ENCODE assay signal across 22 cellular contexts in genomic region chr6:143515766-143516355, GRCh38. TPM values are rescaled to one million over a fixed set of nuclear protein-coding genes. Genes with fewer than 3 reads are reported as not detected.
DNase-seq lines count a peak whose midpoint lies in the region; ATAC-seq, FAIRE-seq and TF ChIP-seq lines count a peak whose summit lies in the region.
"Had no signal": no experiment of that assay in that cellular context is flagged by ENCODE, and none has a peak within 500 bp of the region (broad histone marks: within the 10 kb centered on the region; RNA-seq: fewer than 3 reads in every experiment).

No MANE protein-coding gene starts in this region.

- H3K27me3 ChIP-seq in heart left ventricle (no peaks in the 10 kb centered on the region), parathyroid adenoma (ENCODE audit: control insufficient read depth, insufficient read depth, low read length) (no peaks in the 10 kb centered on the region), PC-9 (ENCODE audit: insufficient read depth, low read depth) (no peaks in the 10 kb centered on the region)

- no peaks in the 10 kb centered on the region for H4K20me1 ChIP-seq in PC-9 (ENCODE audit: insufficient read depth)

- H2AFZ ChIP-seq in parathyroid adenoma (peak overlapping the region; percentile 63), PC-9 (no peak overlapping the region)

- TF ChIP-seq CTCF in heart left ventricle (IDR thresholded peaks at IDR 0.05) (no peak), parathyroid adenoma (IDR thresholded peaks at IDR 0.05) (no peak), PC-9 (conservative IDR thresholded peaks at IDR 0.05) (no peak)

- CTCF ChIA-PET in PC-9 (lab: Charles Lee), result no interaction called here

- H3K9me2 ChIP-seq in PC-9 (ENCODE audit: insufficient read depth), result no peaks in the 10 kb centered on the region

- ATAC-seq in Right ventricle myocardium superior (ENCODE audit: poor library complexity) (peak; percentile 12), left cardiac atrium (no peak), heart left ventricle (peak in 3 of 4 donors; percentile 9 to 31 (median 28)), GM21717 (IDR thresholded peaks at IDR 0.05; ENCODE audit: unreplicated experiment) (no peak)
- ATAC-seq: PC-3 had no signal

- H3K4me2 ChIP-seq in parathyroid adenoma (ENCODE audit: low read length), result no peak overlapping the region
- H3K4me2 ChIP-seq in PC-9, result no peak overlapping the region

- intact Hi-C loops in Right ventricle myocardium superior (cut with DNase I) (no loop called here), left cardiac atrium (cut with DNase I) (no loop called here), heart left ventricle (cut with DNase I) (loop anchor here in 3 of 10 donors (2.0 to 5.0 kb wide), 3 partner anchors 21 to 49 kb away; no protein-coding TSS in a partner anchor), PC-9 (cut with micrococcal nuclease; ENCODE audit: unreplicated experiment) (no loop called here)

- no peak for FAIRE-seq in H54 (lab: Jason Lieb, UNC)
- FAIRE-seq: GM19239 had no signal

- H3K79me2 ChIP-seq in parathyroid adenoma, result peaks cover 9% of the 10 kb centered on the region
- H3K79me2 ChIP-seq in PC-9 (ENCODE audit: low read depth), result peaks cover 8% of the 10 kb centered on the region

- H3K36me3 ChIP-seq in heart left ventricle (no peaks in the 10 kb centered on the region), parathyroid adenoma (ENCODE audit: control insufficient read depth, insufficient read depth, low read length) (no peaks in the 10 kb centered on the region), PC-9 (ENCODE audit: low read depth) (no peaks in the 10 kb centered on the region)

- WGBS in heart left ventricle, 4 donors, result 66 to 71% (median 68%) methylated on average over 7 of the region's 7 CpGs

- no peaks in the 10 kb centered on the region for H3F3A ChIP-seq in PC-9 (ENCODE audit: insufficient read depth, low read depth)

- H3K9me3 ChIP-seq in heart left ventricle (no peaks in the 10 kb centered on the region), parathyroid adenoma (ENCODE audit: control insufficient read depth, low read length) (no peaks in the 10 kb centered on the region), PC-9 (ENCODE audit: insufficient read depth, low read depth) (no peaks in the 10 kb centered on the region)

- peak overlapping the region; percentile 61 to 92 (median 80) for H3K27ac ChIP-seq in heart left ventricle
- peak overlapping the region; percentile 77 for H3K27ac ChIP-seq in parathyroid adenoma
- no peak overlapping the region for H3K27ac ChIP-seq in PC-9

- no peak overlapping the region for H3K9ac ChIP-seq in parathyroid adenoma

- POLR2A ChIA-PET in PC-9 (lab: Charles Lee; ENCODE audit: unreplicated experiment), result interaction anchor here (0.6 kb wide), 1 partner anchor 315 kb away, joined by 4 read pairs; no protein-coding TSS in a partner anchor

- BruUV-seq in PC-9 (replicated peaks; lab: Mats Ljungman, UMichigan), result no TSS peak

- H3K4me1 ChIP-seq in heart left ventricle (peaks cover 0 to 32% (median 14%) of the 10 kb centered on the region in 12 donors), parathyroid adenoma (peaks cover 52% of the 10 kb centered on the region), PC-9 (replicated peaks; ENCODE audit: insufficient read depth) (0 out of 2 replicates have a peak, but pooled peaks cover 3% of the 10 kb centered on the region)

- H3K4me3 ChIP-seq in heart left ventricle (no peak overlapping the region), parathyroid adenoma (ENCODE audit: low read depth, low read length) (no peak overlapping the region), PC-9 (no peak overlapping the region)

- TF ChIP-seq POLR2A in heart left ventricle (IDR thresholded peaks at IDR 0.05) (no peak), H54 (IDR thresholded peaks at IDR 0.05; ENCODE audit: low read depth, low read length) (no peak)

- DNase-seq in Right ventricle myocardium superior, result no peak
- no peak for DNase-seq in left cardiac atrium
- peak in 2 of 5 donors; percentile 27 to 74 for DNase-seq in heart left ventricle
- DNase-seq in PC-9, result no peak
- no peak for DNase-seq in H54 (ENCODE audit: insufficient read length, low spot score)
- no peak for DNase-seq in NCI-H1694 (lab: John Stamatoyannopoulos, UW)
- DNase-seq: Calu3, H9, Karpas-422, NCI-H1092, NCI-H1417 treated with DMSO at 0.1 percent for 48 hours, NCI-H187, NCI-H2081 treated with DMSO at 0.1 percent for 48 hours, NCI-H2171, NCI-H226, NCI-H510A treated with DMSO at 0.1 percent for 48 hours, NCI-H748 treated with DMSO at 0.1 percent for 48 hours, PC-3, SHP77 had no signal

RNA-seq across cellular contexts. Expression of gene FUCA2, which starts 4.3 kb away (rescaled TPM):
- total RNA-seq in Right ventricle myocardium superior, result 38.8 TPM
- 10 to 100 TPM; 42.1 to 47.9 TPM for total RNA-seq in left cardiac atrium
- 10 to 100 TPM; 18.0 to 68.6 (median 34.8) TPM for total RNA-seq in heart left ventricle
- polyA plus RNA-seq in heart left ventricle, result 10 to 100 TPM; 22.2 to 60.1 TPM
- total RNA-seq in PC-9 (2021), result 65.0 and 74.8 TPM in 2 replicates

Comparison
In these comparisons a context has a peak if more than half of its experiments do, and no peak if none do; other contexts are left out.
1. ATAC-seq: peak in Right ventricle myocardium superior (single experiment) and heart left ventricle (3 of 4); none in left cardiac atrium (0 of 2) and GM21717 (single experiment).